ENCODE assay signal across 8 cellular contexts in the genomic region with DNA sequence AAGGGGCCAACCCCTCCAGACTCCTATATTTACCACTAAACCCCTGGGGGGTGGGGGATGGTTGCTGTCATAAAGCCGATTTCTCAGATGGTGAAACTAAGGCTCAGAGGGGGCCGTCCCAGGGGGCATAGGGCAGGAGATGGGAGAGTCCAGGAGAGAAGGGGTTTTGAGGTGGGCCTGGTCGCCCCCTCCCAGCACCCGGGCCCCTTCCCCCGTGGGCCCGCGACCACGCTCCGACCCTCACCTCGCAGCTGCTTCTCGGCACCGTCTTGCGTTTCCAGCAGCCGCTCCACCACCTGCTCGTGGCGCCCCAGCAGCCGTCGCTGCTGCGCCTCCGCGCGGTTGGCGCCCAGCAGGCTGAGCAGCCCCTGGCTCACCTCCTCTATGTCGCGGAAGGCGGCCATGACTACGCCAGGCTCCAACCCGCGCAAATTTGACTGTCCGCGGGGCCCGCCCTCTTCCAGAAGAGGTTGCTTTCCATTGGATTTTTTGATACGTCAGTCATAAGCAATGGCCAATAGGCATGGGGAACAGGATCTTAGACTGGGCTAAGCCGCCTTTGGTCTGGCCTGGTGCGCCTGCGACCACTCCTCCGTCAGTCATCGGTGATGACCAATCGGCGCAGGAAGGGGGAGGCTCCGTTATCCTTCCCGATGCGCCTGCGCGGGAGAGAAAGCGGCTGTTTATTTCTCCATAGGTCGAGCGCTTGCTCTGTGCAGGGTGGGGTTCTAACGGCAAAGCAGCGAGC. TPM values are rescaled to one million over a fixed set of nuclear protein-coding genes. Genes with fewer than 3 reads are reported as not detected.
DNase-seq lines count a peak whose midpoint lies in the region; ATAC-seq and TF ChIP-seq lines count a peak whose summit lies in the region.

SPC24 (minus strand) TSS at position 410 of the 748 bp plus-strand sequence; CDS start at position 404, 6 bp downstream.

- H3K36me3 ChIP-seq in BE2C = peaks cover 14% of the 10 kb centered on the region
- no peaks in the 10 kb centered on the region for H3K36me3 ChIP-seq in colonic mucosa

- H3K9ac ChIP-seq in colonic mucosa (ENCODE audit: low read depth in 2 of 2, low read length in 2 of 2) = peak within 1 kb of the TSS; percentile 28 to 68

- H3K27ac ChIP-seq in colonic mucosa (peak within 1 kb of the TSS; percentile 25), layer of hippocampus (ENCODE audit: low read depth, low read length) (peak within 1 kb of the TSS; percentile 64)

- peak within 1 kb of the TSS; percentile 98 for H3K4me3 ChIP-seq in BE2C (ENCODE audit: low read depth, low read length)
- H3K4me3 ChIP-seq in colonic mucosa = peak within 1 kb of the TSS; percentile 80

- no peaks in the 10 kb centered on the region for H3K9me3 ChIP-seq in BE2C
- no peaks in the 10 kb centered on the region for H3K9me3 ChIP-seq in colonic mucosa

- H3K27me3 ChIP-seq in BE2C (no peaks in the 10 kb centered on the region), colonic mucosa (no peaks in the 10 kb centered on the region), layer of hippocampus (ENCODE audit: control insufficient read depth, insufficient read depth, low read length) (no peaks in the 10 kb centered on the region)

- peaks cover 4% of the 10 kb centered on the region; the same call in 1 of the 2 replicates for H3K4me1 ChIP-seq in BE2C
- H3K4me1 ChIP-seq in colonic mucosa = no peaks in the 10 kb centered on the region

- peak; percentile 96 for ATAC-seq in HG03460 (IDR thresholded peaks at IDR 0.05; ENCODE audit: unreplicated experiment)

- intact Hi-C loops in colonic mucosa (cut with DNase I) = no loop called here

- DNase-seq in BE2C (peak; percentile 98), GM19240 (ENCODE audit: insufficient read length, low spot score) (peak; percentile 100), NCI-H526 (lab: John Stamatoyannopoulos, UW) (peak; percentile 94 to 96), colonic mucosa (peak; percentile 96)
- DNase-seq in activated CD4-positive, alpha-beta T cell treated with anti-CD3 and anti-CD28 coated beads for 48 hours = peak; percentile 96
- DNase-seq in stimulated activated CD4-positive, alpha-beta T cell treated with anti-CD3 and anti-CD28 coated beads, Interleukin-1b, Interleukin-23, amount 100 ng/mL, for 4 hours (ENCODE audit: low read depth in 2 of 2) = peak; percentile 74 to 79

- TF ChIP-seq CTCF in BE2C (IDR thresholded peaks at IDR 0.05; ENCODE audit: low read depth, low read length) (no peak), colonic mucosa (IDR thresholded peaks at IDR 0.05) (no peak)

RNA-seq across cellular contexts. Expression of gene SPC24, which starts in this region (rescaled TPM):
- 8.6 TPM for polyA plus RNA-seq in BE2C (2012; ENCODE audit: insufficient read depth, insufficient read length, low read depth)
- 10 to 100 TPM in 1 of 2 donors, 1 to 10 TPM in 1; 9.4 to 47.6 TPM for total RNA-seq in colonic mucosa

Comparison
In these comparisons a context has a peak if more than half of its experiments do, and no peak if none do; other contexts are left out.
1. Peak in every context shown above with its lines: DNase-seq, ATAC-seq, H3K4me3 ChIP-seq and H3K27ac ChIP-seq.